10 cellular contexts compared by ENCODE assay signal in the genomic region with DNA sequence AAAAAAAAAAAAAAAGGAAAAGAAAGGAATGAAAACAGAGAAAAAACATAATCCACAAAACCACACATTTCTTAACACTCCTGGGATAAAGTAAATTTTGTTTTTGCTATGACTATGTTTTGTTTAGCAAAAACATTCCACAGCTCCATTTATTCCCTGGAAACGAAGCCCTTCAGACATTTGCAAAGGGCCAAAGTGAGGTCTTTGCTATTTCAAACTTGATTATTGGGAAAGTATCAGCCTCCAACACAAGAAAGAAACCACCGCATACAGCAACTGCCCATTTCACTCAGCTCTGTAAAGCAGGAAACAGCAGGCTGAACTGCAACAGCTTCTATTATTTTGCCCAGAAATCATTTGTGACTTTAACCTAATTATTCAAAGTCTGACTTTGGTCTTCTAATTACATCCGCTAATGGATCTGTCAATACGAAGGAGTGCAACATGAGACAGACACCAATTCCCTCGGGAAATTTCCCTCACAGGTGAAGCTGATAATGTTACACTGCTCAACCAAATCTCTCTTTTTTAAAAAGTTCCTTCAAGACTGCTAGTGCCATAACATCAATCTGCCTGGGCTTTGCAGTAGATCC.
DNase-seq lines count a peak whose midpoint lies in the region; ATAC-seq, FAIRE-seq and TF ChIP-seq lines count a peak whose summit lies in the region.
"Had no signal": no experiment of that assay in that cellular context is flagged by ENCODE, and none has a peak within 500 bp of the region (broad histone marks: within the 10 kb centered on the region; RNA-seq: fewer than 3 reads in every experiment).

No MANE protein-coding gene starts in this region.

- 89% methylated on average over 5 of the region's 5 CpGs; no CpG with 5 or more reads in 1 of the 2 experiments for WGBS in H1 (ENCODE audit: extremely low coverage in 1 of 2, insufficient coverage in 1 of 2, insufficient read length in 1 of 2, insufficient replicate concordance in 2 of 2, low coverage in 1 of 2, low lambda C conversion rate in 2 of 2, missing lambda C conversion rate in 1 of 2), 2 experiments

- H3K4me3 ChIP-seq in H1 (ENCODE audit: extremely low read depth in 1 of 4, insufficient read depth in 2 of 4, low read depth in 3 of 4, low read length in 4 of 4), result no peak overlapping the region
- no peak overlapping the region for H3K4me3 ChIP-seq in upper lobe of right lung

- DNase-seq in HCEC 1CT (peak; percentile 44), NCI-H524 (lab: John Stamatoyannopoulos, UW) (peak; percentile 63 to 88), H1 (ENCODE audit: low read depth in 1 of 2, low spot score in 2 of 2) (no peak), upper lobe of right lung (no peak)
- DNase-seq in stimulated activated naive B cell treated with anti-CD40 and anti-IgM and Interleukin-4, amounts not matched to agents 10 μg/mL and 1 μg/mL and 100 μg/mL, for 72 hours, result no peak
- no peak for DNase-seq in activated T-helper 1 cell treated with anti-CD3 and anti-CD28 coated beads, Interleukin-12 subunit alpha, Interleukin-12 subunit beta, Interleukin-2, Interleukin-4 antibody, amounts not matched to agents 30 ng/mL and 10 ng/mL and 1 ng/mL, durations not matched to agents 14 hours and 24 hours and 36 hours (ENCODE audit: low spot score)
- DNase-seq: activated CD4-positive, alpha-beta T cell treated with anti-CD3 and anti-CD28 coated beads, Interleukin-2, amount 50 U/mL, for 4 hours; GF-D8; stimulated activated CD4-positive, alpha-beta T cell treated with anti-CD3 and anti-CD28 coated beads, Interleukin-15, amount 100 ng/mL, for 24 hours had no signal

- intact Hi-C loops in activated T-helper 1 cell treated with anti-CD3 and anti-CD28 coated beads, Interleukin-12 subunit alpha, Interleukin-12 subunit beta, Interleukin-2, Interleukin-4 antibody, amounts not matched to agents 30 ng/mL and 10 ng/mL and 1 ng/mL, durations not matched to agents 14 hours and 24 hours and 36 hours (cut with micrococcal nuclease), result no loop called here
- intact Hi-C loops in upper lobe of right lung (cut with DNase I), result no loop called here

- H3K4me1 ChIP-seq in H1 (replicated peaks in 1 of 4; ENCODE audit: control insufficient read depth in 3 of 4, insufficient read depth in 4 of 4, low read length in 3 of 4) (no peaks in the 10 kb centered on the region), upper lobe of right lung (peaks cover 20% of the 10 kb centered on the region)

- H2BK12ac ChIP-seq in H1 (ENCODE audit: low read depth, low read length), result no peak overlapping the region

- H3K4me3 Mint-ChIP-seq in stimulated activated naive B cell treated with anti-CD40 and anti-IgM and Interleukin-4, amounts not matched to agents 10 μg/mL and 1 μg/mL and 100 μg/mL, for 72 hours, result no peak overlapping the region
- H3K4me3 Mint-ChIP-seq in activated T-helper 1 cell treated with anti-CD3 and anti-CD28 coated beads, Interleukin-12 subunit alpha, Interleukin-12 subunit beta, Interleukin-2, Interleukin-4 antibody, amounts not matched to agents 30 ng/mL and 10 ng/mL and 1 ng/mL, durations not matched to agents 14 hours and 24 hours and 36 hours, result no peak overlapping the region

- no peak overlapping the region for H3K23ac ChIP-seq in H1 (ENCODE audit: insufficient read length)

- FAIRE-seq in H1 (lab: Jason Lieb, UNC), result no peak

- H3K36me3 Mint-ChIP-seq in stimulated activated naive B cell treated with anti-CD40 and anti-IgM and Interleukin-4, amounts not matched to agents 10 μg/mL and 1 μg/mL and 100 μg/mL, for 72 hours, result peaks cover 58 to 89% of the 10 kb centered on the region in 2 donors
- peaks cover 11% of the 10 kb centered on the region for H3K36me3 Mint-ChIP-seq in activated T-helper 1 cell treated with anti-CD3 and anti-CD28 coated beads, Interleukin-12 subunit alpha, Interleukin-12 subunit beta, Interleukin-2, Interleukin-4 antibody, amounts not matched to agents 30 ng/mL and 10 ng/mL and 1 ng/mL, durations not matched to agents 14 hours and 24 hours and 36 hours (ENCODE audit: low read depth)

- no peak overlapping the region for H4K91ac ChIP-seq in H1 (replicated peaks; ENCODE audit: insufficient read length, low read length)

- no peak for TF ChIP-seq EP300 in H1 (IDR thresholded peaks at IDR 0.05; ENCODE audit: borderline replicate concordance in 1 of 2, low read depth in 2 of 2, low read length in 2 of 2)

- H3K27me3 ChIP-seq in H1 (replicated peaks in 1 of 4; ENCODE audit: control insufficient read depth in 3 of 4, extremely low read depth in 1 of 4, insufficient read depth in 3 of 4, low read length in 3 of 4) (no peaks in the 10 kb centered on the region), upper lobe of right lung (no peaks in the 10 kb centered on the region)

- no peaks in the 10 kb centered on the region for H3K79me2 ChIP-seq in H1 (ENCODE audit: control insufficient read depth in 1 of 2, insufficient read depth in 2 of 2, low read length in 2 of 2)

- no peak overlapping the region for H3K14ac ChIP-seq in H1 (ENCODE audit: insufficient read length)

- peak overlapping the region; percentile 81 for H3K27ac Mint-ChIP-seq in stimulated activated naive B cell treated with anti-CD40 and anti-IgM and Interleukin-4, amounts not matched to agents 10 μg/mL and 1 μg/mL and 100 μg/mL, for 72 hours
- H3K27ac Mint-ChIP-seq in activated T-helper 1 cell treated with anti-CD3 and anti-CD28 coated beads, Interleukin-12 subunit alpha, Interleukin-12 subunit beta, Interleukin-2, Interleukin-4 antibody, amounts not matched to agents 30 ng/mL and 10 ng/mL and 1 ng/mL, durations not matched to agents 14 hours and 24 hours and 36 hours, result no peak overlapping the region

- peaks cover 36 to 85% of the 10 kb centered on the region in 2 donors for H3K4me1 Mint-ChIP-seq in stimulated activated naive B cell treated with anti-CD40 and anti-IgM and Interleukin-4, amounts not matched to agents 10 μg/mL and 1 μg/mL and 100 μg/mL, for 72 hours
- peaks cover 18% of the 10 kb centered on the region for H3K4me1 Mint-ChIP-seq in activated T-helper 1 cell treated with anti-CD3 and anti-CD28 coated beads, Interleukin-12 subunit alpha, Interleukin-12 subunit beta, Interleukin-2, Interleukin-4 antibody, amounts not matched to agents 30 ng/mL and 10 ng/mL and 1 ng/mL, durations not matched to agents 14 hours and 24 hours and 36 hours (ENCODE audit: low read depth)

- no peak overlapping the region for H3K4ac ChIP-seq in H1 (replicated peaks; ENCODE audit: insufficient read length, low read depth, low read length)

- H3K56ac ChIP-seq in H1 (replicated peaks; ENCODE audit: insufficient read length, low read depth, low read length), result peak overlapping the region; percentile 2

- no peak overlapping the region for H3K18ac ChIP-seq in H1 (ENCODE audit: extremely low read depth, low read length)

- no peak overlapping the region for H4K8ac ChIP-seq in H1 (ENCODE audit: extremely low read depth, insufficient read depth, low read length)

- H3K36me3 ChIP-seq in H1 (ENCODE audit: control insufficient read depth in 2 of 4, insufficient read depth in 4 of 4, low read length in 3 of 4) (no peaks in the 10 kb centered on the region), upper lobe of right lung (no peaks in the 10 kb centered on the region)

- H2AFZ ChIP-seq in H1 (ENCODE audit: low read length), result no peak overlapping the region

- no peak overlapping the region for H3K4me2 ChIP-seq in H1 (ENCODE audit: insufficient read depth in 1 of 2, low read depth in 2 of 2, low read length in 2 of 2)

- CTCF ChIA-PET in H1 (lab: Charles Lee; ENCODE audit: partially characterized antibody), result interaction anchor here (0.7 kb wide), 1 partner anchor 11 kb away, joined by 3 read pairs; no protein-coding TSS in a partner anchor

- H2BK20ac ChIP-seq in H1 (ENCODE audit: low read length), result no peak overlapping the region

- no peaks in the 10 kb centered on the region for H3K79me1 ChIP-seq in H1 (ENCODE audit: low read depth, low read length)

- no peak overlapping the region for H3K9ac ChIP-seq in H1 (replicated peaks in 1 of 4; ENCODE audit: extremely low read depth in 1 of 4, low read depth in 3 of 4, low read length in 3 of 4)

- TF ChIP-seq CTCF in H1 (IDR thresholded peaks at IDR 0.05; ENCODE audit: control extremely low read depth in 1 of 3, insufficient read depth in 1 of 3, low read depth in 1 of 3, low read length in 3 of 3) (no peak), upper lobe of right lung (IDR thresholded peaks at IDR 0.05) (no peak)

- no peaks in the 10 kb centered on the region for H3K9me3 ChIP-seq in H1 (ENCODE audit: insufficient read depth in 2 of 2, low read depth in 1 of 2, low read length in 1 of 2)
- no peaks in the 10 kb centered on the region for H3K9me3 ChIP-seq in upper lobe of right lung

- no peak overlapping the region for H2BK15ac ChIP-seq in H1 (ENCODE audit: low read length)

- H2BK5ac ChIP-seq in H1 (ENCODE audit: low read depth, low read length), result no peak overlapping the region

- no peak overlapping the region for H2AK5ac ChIP-seq in H1 (ENCODE audit: low read depth, low read length)

- H3K27ac ChIP-seq in H1 (ENCODE audit: low read depth, low read length), result no peak overlapping the region
- H3K27ac ChIP-seq in upper lobe of right lung, result no peak overlapping the region

- TF ChIP-seq RAD21 in H1 (IDR thresholded peaks at IDR 0.05 in 1 of 2, conservative IDR thresholded peaks at IDR 0.05 in 1 of 2; ENCODE audit: low read depth in 2 of 2, low read length in 2 of 2), result no peak

- no peak for ATAC-seq in stimulated activated naive B cell treated with anti-CD40 and anti-IgM and Interleukin-4, amounts not matched to agents 10 μg/mL and 1 μg/mL and 100 μg/mL, for 72 hours (replicated peaks)
- ATAC-seq in GM18870 (IDR thresholded peaks at IDR 0.05; ENCODE audit: unreplicated experiment) (no peak), upper lobe of right lung (no peak)

- H3K27me3 Mint-ChIP-seq in stimulated activated naive B cell treated with anti-CD40 and anti-IgM and Interleukin-4, amounts not matched to agents 10 μg/mL and 1 μg/mL and 100 μg/mL, for 72 hours, result no peaks in the 10 kb centered on the region
- H3K27me3 Mint-ChIP-seq in activated T-helper 1 cell treated with anti-CD3 and anti-CD28 coated beads, Interleukin-12 subunit alpha, Interleukin-12 subunit beta, Interleukin-2, Interleukin-4 antibody, amounts not matched to agents 30 ng/mL and 10 ng/mL and 1 ng/mL, durations not matched to agents 14 hours and 24 hours and 36 hours (ENCODE audit: insufficient read depth), result no peaks in the 10 kb centered on the region

- TF ChIP-seq POLR2A in H1 (IDR thresholded peaks at IDR 0.05; ENCODE audit: control extremely low read depth in 1 of 2, low read depth in 2 of 2, low read length in 2 of 2), result no peak

- no peak overlapping the region for H4K5ac ChIP-seq in H1 (ENCODE audit: insufficient read length, low read depth, low read length)

- H3K23me2 ChIP-seq in H1 (ENCODE audit: low read depth, low read length), result no peaks in the 10 kb centered on the region

- peaks cover 0 to 1% of the 10 kb centered on the region in 2 donors for H3K9me3 Mint-ChIP-seq in stimulated activated naive B cell treated with anti-CD40 and anti-IgM and Interleukin-4, amounts not matched to agents 10 μg/mL and 1 μg/mL and 100 μg/mL, for 72 hours
- H3K9me3 Mint-ChIP-seq in activated T-helper 1 cell treated with anti-CD3 and anti-CD28 coated beads, Interleukin-12 subunit alpha, Interleukin-12 subunit beta, Interleukin-2, Interleukin-4 antibody, amounts not matched to agents 30 ng/mL and 10 ng/mL and 1 ng/mL, durations not matched to agents 14 hours and 24 hours and 36 hours, result no peaks in the 10 kb centered on the region

- H4K20me1 ChIP-seq in H1 (replicated peaks in 1 of 2; ENCODE audit: control insufficient read depth in 1 of 2, insufficient read depth in 2 of 2, low read length in 2 of 2), result no peaks in the 10 kb centered on the region

- H2BK120ac ChIP-seq in H1 (replicated peaks; ENCODE audit: low read depth, low read length), result no peak overlapping the region

- POLR2A ChIA-PET in H1 (lab: Charles Lee; ENCODE audit: partially characterized antibody), result no interaction called here

Comparison
In these comparisons a context has a peak if more than half of its experiments do, and no peak if none do; other contexts are left out.
1. DNase-seq: peak in HCEC 1CT (single experiment) and NCI-H524 (2 of 2); none in H1 (0 of 2), stimulated activated naive B cell treated with anti-CD40 and anti-IgM and Interleukin-4, amounts not matched to agents 10 μg/mL and 1 μg/mL and 100 μg/mL, for 72 hours (single experiment), activated T-helper 1 cell treated with anti-CD3 and anti-CD28 coated beads, Interleukin-12 subunit alpha, Interleukin-12 subunit beta, Interleukin-2, Interleukin-4 antibody, amounts not matched to agents 30 ng/mL and 10 ng/mL and 1 ng/mL, durations not matched to agents 14 hours and 24 hours and 36 hours (single experiment) and upper lobe of right lung (single experiment).